1 cellular context compared by ENCODE assay signal in the genomic region with DNA sequence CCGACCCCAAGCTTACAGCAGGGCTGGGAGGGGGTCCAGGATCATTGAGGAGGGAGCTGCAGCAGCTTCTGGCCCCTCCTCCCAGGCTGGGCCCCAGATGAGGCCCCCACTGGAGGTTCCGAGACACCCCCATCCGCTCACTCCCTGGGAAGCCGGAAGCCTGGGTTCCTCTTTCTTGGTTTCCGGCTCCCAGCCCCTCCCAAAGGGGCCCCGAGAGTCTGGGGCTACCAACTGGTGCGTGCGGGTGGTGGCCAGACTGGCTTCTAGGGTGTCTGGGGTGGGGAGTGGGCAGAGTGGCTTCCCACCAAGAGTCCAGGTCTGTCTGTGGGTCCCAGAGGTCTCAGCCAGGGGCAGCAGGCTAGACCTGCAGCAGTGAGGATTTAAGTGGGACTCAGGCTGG.
TF ChIP-seq lines count a peak whose summit lies in the region.

No MANE protein-coding gene starts in this region.

TF ChIP-seq in GM12878, 131 proteins besides CTCF, POLR2A, EP300 and RAD21 (continues in another document):
- TF ChIP-seq, protein P1, sequence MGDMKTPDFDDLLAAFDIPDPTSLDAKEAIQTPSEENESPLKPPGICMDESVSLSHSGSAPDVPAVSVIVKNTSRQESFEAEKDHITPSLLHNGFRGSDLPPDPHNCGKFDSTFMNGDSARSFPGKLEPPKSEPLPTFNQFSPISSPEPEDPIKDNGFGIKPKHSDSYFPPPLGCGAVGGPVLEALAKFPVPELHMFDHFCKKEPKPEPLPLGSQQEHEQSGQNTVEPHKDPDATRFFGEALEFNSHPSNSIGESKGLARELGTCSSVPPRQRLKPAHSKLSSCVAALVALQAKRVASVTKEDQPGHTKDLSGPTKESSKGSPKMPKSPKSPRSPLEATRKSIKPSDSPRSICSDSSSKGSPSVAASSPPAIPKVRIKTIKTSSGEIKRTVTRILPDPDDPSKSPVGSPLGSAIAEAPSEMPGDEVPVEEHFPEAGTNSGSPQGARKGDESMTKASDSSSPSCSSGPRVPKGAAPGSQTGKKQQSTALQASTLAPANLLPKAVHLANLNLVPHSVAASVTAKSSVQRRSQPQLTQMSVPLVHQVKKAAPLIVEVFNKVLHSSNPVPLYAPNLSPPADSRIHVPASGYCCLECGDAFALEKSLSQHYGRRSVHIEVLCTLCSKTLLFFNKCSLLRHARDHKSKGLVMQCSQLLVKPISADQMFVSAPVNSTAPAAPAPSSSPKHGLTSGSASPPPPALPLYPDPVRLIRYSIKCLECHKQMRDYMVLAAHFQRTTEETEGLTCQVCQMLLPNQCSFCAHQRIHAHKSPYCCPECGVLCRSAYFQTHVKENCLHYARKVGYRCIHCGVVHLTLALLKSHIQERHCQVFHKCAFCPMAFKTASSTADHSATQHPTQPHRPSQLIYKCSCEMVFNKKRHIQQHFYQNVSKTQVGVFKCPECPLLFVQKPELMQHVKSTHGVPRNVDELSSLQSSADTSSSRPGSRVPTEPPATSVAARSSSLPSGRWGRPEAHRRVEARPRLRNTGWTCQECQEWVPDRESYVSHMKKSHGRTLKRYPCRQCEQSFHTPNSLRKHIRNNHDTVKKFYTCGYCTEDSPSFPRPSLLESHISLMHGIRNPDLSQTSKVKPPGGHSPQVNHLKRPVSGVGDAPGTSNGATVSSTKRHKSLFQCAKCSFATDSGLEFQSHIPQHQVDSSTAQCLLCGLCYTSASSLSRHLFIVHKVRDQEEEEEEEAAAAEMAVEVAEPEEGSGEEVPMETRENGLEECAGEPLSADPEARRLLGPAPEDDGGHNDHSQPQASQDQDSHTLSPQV (IDR thresholded peaks at IDR 0.05) = no peak
- TF ChIP-seq SPI1 (IDR thresholded peaks at IDR 0.05; ENCODE audit: borderline replicate concordance, insufficient read depth, low read depth, low read length) (peak; percentile 95), BCL11A (IDR thresholded peaks at IDR 0.05; ENCODE audit: low read depth, low read length) (0 out of 2 replicates have a peak, but pooled peaks have one; percentile 17), ETV6 (conservative IDR thresholded peaks at IDR 0.05 in 1 of 2, IDR thresholded peaks at IDR 0.05 in 1 of 2; ENCODE audit: borderline replicate concordance in 1 of 2, low read depth in 1 of 2) (peak in 1 of 2 experiments; percentile 89; a peak in 2 of 4 replicates), TBL1XR1 (IDR thresholded peaks at IDR 0.05; ENCODE audit: low read depth, low read length) (peak; percentile 23; the same call in 1 of the 2 replicates), IKZF2 (IDR thresholded peaks at IDR 0.05) (peak; percentile 51 to 70; a peak in 3 of 4 replicates), MEF2A (IDR thresholded peaks at IDR 0.05; ENCODE audit: insufficient read depth, low read depth, low read length) (0 out of 2 replicates have a peak, but pooled peaks have one; percentile 13), CREM (IDR thresholded peaks at IDR 0.05; ENCODE audit: low read depth) (peak; percentile 56; the same call in 1 of the 2 replicates), CREB1 (IDR thresholded peaks at IDR 0.05; ENCODE audit: low read depth) (0 out of 2 replicates have a peak, but pooled peaks have one; percentile 29), BACH1 (IDR thresholded peaks at IDR 0.05; ENCODE audit: borderline replicate concordance) (0 out of 2 replicates have a peak, but pooled peaks have one; percentile 61), HCFC1 (IDR thresholded peaks at IDR 0.05; ENCODE audit: low read length) (no peak), IKZF1 (conservative IDR thresholded peaks at IDR 0.05) (peak; percentile 76), SUZ12 (IDR thresholded peaks at IDR 0.05; ENCODE audit: unreplicated experiment) (no peak), ATF7 (IDR thresholded peaks at IDR 0.05; ENCODE audit: low read depth) (peak; percentile 47; the same call in 1 of the 2 replicates), SP1 (IDR thresholded peaks at IDR 0.05; ENCODE audit: low read depth, low read length) (peak; percentile 65), CBFB (IDR thresholded peaks at IDR 0.05; ENCODE audit: low read depth) (0 out of 2 replicates have a peak, but pooled peaks have one; percentile 51), PAX5 (IDR thresholded peaks at IDR 0.05; ENCODE audit: borderline replicate concordance, low read depth, low read length) (peak; percentile 53; the same call in 1 of the 2 replicates), MXI1 (IDR thresholded peaks at IDR 0.05; ENCODE audit: low read depth, low read length) (peak; percentile 78), CBX5 (IDR thresholded peaks at IDR 0.05; ENCODE audit: low read depth) (no peak), ZSCAN29 (IDR thresholded peaks at IDR 0.05) (no peak), GATAD2B (conservative IDR thresholded peaks at IDR 0.05; ENCODE audit: low read depth) (peak; percentile 68), DPF2 (IDR thresholded peaks at IDR 0.05) (peak; percentile 48; the same call in 1 of the 2 replicates), POU2F2 (IDR thresholded peaks at IDR 0.05; ENCODE audit: borderline replicate concordance, low read depth, low read length) (0 out of 3 replicates have a peak, but pooled peaks have one; percentile 17), MEF2B (IDR thresholded peaks at IDR 0.05; ENCODE audit: partially characterized antibody, poor library complexity, severe bottlenecking) (peak; percentile 67), STAT1 (conservative IDR thresholded peaks at IDR 0.05) (no peak), POLR2AphosphoS5 (IDR thresholded peaks at IDR 0.05; ENCODE audit: low read length) (peak; percentile 58; the same call in 1 of the 2 replicates), MYC (IDR thresholded peaks at IDR 0.05; ENCODE audit: insufficient read depth, insufficient read length, insufficient replicate concordance, low read length, severe bottlenecking) (no peak), NBN (IDR thresholded peaks at IDR 0.05) (peak; percentile 51; the same call in 1 of the 2 replicates), BHLHE40 (IDR thresholded peaks at IDR 0.05; ENCODE audit: borderline replicate concordance in 1 of 2, low read depth in 2 of 2, low read length in 1 of 2) (peak; percentile 41 to 52; a peak in 1 of 4 replicates), EED (IDR thresholded peaks at IDR 0.05; ENCODE audit: low read depth) (peak; percentile 83)
- TF ChIP-seq, protein P2, sequence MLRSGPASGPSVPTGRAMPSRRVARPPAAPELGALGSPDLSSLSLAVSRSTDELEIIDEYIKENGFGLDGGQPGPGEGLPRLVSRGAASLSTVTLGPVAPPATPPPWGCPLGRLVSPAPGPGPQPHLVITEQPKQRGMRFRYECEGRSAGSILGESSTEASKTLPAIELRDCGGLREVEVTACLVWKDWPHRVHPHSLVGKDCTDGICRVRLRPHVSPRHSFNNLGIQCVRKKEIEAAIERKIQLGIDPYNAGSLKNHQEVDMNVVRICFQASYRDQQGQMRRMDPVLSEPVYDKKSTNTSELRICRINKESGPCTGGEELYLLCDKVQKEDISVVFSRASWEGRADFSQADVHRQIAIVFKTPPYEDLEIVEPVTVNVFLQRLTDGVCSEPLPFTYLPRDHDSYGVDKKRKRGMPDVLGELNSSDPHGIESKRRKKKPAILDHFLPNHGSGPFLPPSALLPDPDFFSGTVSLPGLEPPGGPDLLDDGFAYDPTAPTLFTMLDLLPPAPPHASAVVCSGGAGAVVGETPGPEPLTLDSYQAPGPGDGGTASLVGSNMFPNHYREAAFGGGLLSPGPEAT (IDR thresholded peaks at IDR 0.05; ENCODE audit: low read depth) = 0 out of 2 replicates have a peak, but pooled peaks have one; percentile 44
- TF ChIP-seq, protein P3, sequence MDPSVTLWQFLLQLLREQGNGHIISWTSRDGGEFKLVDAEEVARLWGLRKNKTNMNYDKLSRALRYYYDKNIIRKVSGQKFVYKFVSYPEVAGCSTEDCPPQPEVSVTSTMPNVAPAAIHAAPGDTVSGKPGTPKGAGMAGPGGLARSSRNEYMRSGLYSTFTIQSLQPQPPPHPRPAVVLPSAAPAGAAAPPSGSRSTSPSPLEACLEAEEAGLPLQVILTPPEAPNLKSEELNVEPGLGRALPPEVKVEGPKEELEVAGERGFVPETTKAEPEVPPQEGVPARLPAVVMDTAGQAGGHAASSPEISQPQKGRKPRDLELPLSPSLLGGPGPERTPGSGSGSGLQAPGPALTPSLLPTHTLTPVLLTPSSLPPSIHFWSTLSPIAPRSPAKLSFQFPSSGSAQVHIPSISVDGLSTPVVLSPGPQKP (IDR thresholded peaks at IDR 0.05; ENCODE audit: low read depth, low read length) = peak; percentile 43; the same call in 1 of the 2 replicates
- TF ChIP-seq, protein P4, sequence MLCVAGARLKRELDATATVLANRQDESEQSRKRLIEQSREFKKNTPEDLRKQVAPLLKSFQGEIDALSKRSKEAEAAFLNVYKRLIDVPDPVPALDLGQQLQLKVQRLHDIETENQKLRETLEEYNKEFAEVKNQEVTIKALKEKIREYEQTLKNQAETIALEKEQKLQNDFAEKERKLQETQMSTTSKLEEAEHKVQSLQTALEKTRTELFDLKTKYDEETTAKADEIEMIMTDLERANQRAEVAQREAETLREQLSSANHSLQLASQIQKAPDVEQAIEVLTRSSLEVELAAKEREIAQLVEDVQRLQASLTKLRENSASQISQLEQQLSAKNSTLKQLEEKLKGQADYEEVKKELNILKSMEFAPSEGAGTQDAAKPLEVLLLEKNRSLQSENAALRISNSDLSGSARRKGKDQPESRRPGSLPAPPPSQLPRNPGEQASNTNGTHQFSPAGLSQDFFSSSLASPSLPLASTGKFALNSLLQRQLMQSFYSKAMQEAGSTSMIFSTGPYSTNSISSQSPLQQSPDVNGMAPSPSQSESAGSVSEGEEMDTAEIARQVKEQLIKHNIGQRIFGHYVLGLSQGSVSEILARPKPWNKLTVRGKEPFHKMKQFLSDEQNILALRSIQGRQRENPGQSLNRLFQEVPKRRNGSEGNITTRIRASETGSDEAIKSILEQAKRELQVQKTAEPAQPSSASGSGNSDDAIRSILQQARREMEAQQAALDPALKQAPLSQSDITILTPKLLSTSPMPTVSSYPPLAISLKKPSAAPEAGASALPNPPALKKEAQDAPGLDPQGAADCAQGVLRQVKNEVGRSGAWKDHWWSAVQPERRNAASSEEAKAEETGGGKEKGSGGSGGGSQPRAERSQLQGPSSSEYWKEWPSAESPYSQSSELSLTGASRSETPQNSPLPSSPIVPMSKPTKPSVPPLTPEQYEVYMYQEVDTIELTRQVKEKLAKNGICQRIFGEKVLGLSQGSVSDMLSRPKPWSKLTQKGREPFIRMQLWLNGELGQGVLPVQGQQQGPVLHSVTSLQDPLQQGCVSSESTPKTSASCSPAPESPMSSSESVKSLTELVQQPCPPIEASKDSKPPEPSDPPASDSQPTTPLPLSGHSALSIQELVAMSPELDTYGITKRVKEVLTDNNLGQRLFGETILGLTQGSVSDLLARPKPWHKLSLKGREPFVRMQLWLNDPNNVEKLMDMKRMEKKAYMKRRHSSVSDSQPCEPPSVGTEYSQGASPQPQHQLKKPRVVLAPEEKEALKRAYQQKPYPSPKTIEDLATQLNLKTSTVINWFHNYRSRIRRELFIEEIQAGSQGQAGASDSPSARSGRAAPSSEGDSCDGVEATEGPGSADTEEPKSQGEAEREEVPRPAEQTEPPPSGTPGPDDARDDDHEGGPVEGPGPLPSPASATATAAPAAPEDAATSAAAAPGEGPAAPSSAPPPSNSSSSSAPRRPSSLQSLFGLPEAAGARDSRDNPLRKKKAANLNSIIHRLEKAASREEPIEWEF (IDR thresholded peaks at IDR 0.05; ENCODE audit: insufficient replicate concordance, low read depth, low read length) = peak; percentile 78
- TF ChIP-seq, protein P5, sequence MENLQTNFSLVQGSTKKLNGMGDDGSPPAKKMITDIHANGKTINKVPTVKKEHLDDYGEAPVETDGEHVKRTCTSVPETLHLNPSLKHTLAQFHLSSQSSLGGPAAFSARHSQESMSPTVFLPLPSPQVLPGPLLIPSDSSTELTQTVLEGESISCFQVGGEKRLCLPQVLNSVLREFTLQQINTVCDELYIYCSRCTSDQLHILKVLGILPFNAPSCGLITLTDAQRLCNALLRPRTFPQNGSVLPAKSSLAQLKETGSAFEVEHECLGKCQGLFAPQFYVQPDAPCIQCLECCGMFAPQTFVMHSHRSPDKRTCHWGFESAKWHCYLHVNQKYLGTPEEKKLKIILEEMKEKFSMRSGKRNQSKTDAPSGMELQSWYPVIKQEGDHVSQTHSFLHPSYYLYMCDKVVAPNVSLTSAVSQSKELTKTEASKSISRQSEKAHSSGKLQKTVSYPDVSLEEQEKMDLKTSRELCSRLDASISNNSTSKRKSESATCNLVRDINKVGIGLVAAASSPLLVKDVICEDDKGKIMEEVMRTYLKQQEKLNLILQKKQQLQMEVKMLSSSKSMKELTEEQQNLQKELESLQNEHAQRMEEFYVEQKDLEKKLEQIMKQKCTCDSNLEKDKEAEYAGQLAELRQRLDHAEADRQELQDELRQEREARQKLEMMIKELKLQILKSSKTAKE (IDR thresholded peaks at IDR 0.05; ENCODE audit: low read depth, poor library complexity, severe bottlenecking) = peak; percentile 46
- TF ChIP-seq, protein P6, sequence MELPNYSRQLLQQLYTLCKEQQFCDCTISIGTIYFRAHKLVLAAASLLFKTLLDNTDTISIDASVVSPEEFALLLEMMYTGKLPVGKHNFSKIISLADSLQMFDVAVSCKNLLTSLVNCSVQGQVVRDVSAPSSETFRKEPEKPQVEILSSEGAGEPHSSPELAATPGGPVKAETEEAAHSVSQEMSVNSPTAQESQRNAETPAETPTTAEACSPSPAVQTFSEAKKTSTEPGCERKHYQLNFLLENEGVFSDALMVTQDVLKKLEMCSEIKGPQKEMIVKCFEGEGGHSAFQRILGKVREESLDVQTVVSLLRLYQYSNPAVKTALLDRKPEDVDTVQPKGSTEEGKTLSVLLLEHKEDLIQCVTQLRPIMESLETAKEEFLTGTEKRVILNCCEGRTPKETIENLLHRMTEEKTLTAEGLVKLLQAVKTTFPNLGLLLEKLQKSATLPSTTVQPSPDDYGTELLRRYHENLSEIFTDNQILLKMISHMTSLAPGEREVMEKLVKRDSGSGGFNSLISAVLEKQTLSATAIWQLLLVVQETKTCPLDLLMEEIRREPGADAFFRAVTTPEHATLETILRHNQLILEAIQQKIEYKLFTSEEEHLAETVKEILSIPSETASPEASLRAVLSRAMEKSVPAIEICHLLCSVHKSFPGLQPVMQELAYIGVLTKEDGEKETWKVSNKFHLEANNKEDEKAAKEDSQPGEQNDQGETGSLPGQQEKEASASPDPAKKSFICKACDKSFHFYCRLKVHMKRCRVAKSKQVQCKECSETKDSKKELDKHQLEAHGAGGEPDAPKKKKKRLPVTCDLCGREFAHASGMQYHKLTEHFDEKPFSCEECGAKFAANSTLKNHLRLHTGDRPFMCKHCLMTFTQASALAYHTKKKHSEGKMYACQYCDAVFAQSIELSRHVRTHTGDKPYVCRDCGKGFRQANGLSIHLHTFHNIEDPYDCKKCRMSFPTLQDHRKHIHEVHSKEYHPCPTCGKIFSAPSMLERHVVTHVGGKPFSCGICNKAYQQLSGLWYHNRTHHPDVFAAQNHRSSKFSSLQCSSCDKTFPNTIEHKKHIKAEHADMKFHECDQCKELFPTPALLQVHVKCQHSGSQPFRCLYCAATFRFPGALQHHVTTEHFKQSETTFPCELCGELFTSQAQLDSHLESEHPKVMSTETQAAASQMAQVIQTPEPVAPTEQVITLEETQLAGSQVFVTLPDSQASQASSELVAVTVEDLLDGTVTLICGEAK (IDR thresholded peaks at IDR 0.05; ENCODE audit: borderline replicate concordance) = peak; percentile 60; the same call in 1 of the 2 replicates
- TF ChIP-seq, protein P7, sequence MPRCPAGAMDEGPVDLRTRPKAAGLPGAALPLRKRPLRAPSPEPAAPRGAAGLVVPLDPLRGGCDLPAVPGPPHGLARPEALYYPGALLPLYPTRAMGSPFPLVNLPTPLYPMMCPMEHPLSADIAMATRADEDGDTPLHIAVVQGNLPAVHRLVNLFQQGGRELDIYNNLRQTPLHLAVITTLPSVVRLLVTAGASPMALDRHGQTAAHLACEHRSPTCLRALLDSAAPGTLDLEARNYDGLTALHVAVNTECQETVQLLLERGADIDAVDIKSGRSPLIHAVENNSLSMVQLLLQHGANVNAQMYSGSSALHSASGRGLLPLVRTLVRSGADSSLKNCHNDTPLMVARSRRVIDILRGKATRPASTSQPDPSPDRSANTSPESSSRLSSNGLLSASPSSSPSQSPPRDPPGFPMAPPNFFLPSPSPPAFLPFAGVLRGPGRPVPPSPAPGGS (IDR thresholded peaks at IDR 0.05; ENCODE audit: borderline replicate concordance, insufficient read depth, low read depth, low read length, poor library complexity, severe bottlenecking) = no peak
